In genomic region chr20:50115591-50116367, GRCh38 we compare ENCODE assay signal across 8 cellular contexts. TPM values are rescaled to one million over a fixed set of nuclear protein-coding genes. Genes with fewer than 3 reads are reported as not detected.
DNase-seq lines count a peak whose midpoint lies in the region; ATAC-seq and TF ChIP-seq lines count a peak whose summit lies in the region.

No MANE protein-coding gene starts in this region.

- no peaks in the 10 kb centered on the region for H3K36me3 ChIP-seq in CD4-positive, CD25-positive, alpha-beta regulatory T cell (ENCODE audit: control insufficient read depth, insufficient read depth, low read length)

- no peak for TF ChIP-seq POLR2A in lower leg skin (IDR thresholded peaks at IDR 0.05)

- H3K4me1 ChIP-seq in CD4-positive, CD25-positive, alpha-beta regulatory T cell (ENCODE audit: control insufficient read depth, insufficient read depth, low read length, poor library complexity, severe bottlenecking), result peaks cover 43% of the 10 kb centered on the region

- ATAC-seq in CD4-positive, CD25-positive, alpha-beta regulatory T cell (ENCODE audit: low read depth in 2 of 2), result peak; percentile 89 to 93
- ATAC-seq in GM19438 (IDR thresholded peaks at IDR 0.05; ENCODE audit: low read depth, unreplicated experiment) (peak; percentile 73), HG03571 (IDR thresholded peaks at IDR 0.05; ENCODE audit: unreplicated experiment) (peak; percentile 68)

- H3K4me3 Mint-ChIP-seq in CD4-positive, CD25-positive, alpha-beta regulatory T cell, result peak overlapping the region; percentile 83 to 98 (median 92)

- peak overlapping the region; percentile 99 for H3K4me3 ChIP-seq in CD4-positive, CD25-positive, alpha-beta regulatory T cell (ENCODE audit: low read depth, low read length)
- H3K4me3 ChIP-seq in dorsolateral prefrontal cortex, result peak overlapping the region; percentile 42 to 78 (median 65)
- H3K4me3 ChIP-seq in lower leg skin (ENCODE audit: low read depth, poor library complexity, severe bottlenecking), result peak overlapping the region; percentile 15

- TF ChIP-seq CTCF in dorsolateral prefrontal cortex (IDR thresholded peaks at IDR 0.05 in 54 of 56, conservative IDR thresholded peaks at IDR 0.05 in 2 of 56; ENCODE audit: low read depth in 1 of 56, partially characterized antibody in 56 of 56) (peak in 35 of 56 donors; percentile 7 to 62 (median 32)), lower leg skin (IDR thresholded peaks at IDR 0.05) (no peak)

- DNase-seq in CD4-positive, CD25-positive, alpha-beta regulatory T cell, result peak; percentile 88 to 94 (median 89)
- peak; percentile 94 for DNase-seq in NCI-H774 (lab: John Stamatoyannopoulos, UW)
- peak; percentile 91 to 93 for DNase-seq in activated CD4-positive, alpha-beta T cell treated with anti-CD3 and anti-CD28 coated beads, Interleukin-2, amount 50 U/mL, for 48 hours
- peak; percentile 97 to 99 (median 97) for DNase-seq in dorsolateral prefrontal cortex
- peak; percentile 97 to 99 for DNase-seq in lower leg skin (ENCODE audit: low spot score in 2 of 2)
- peak; percentile 84 to 90 for DNase-seq in stimulated activated CD4-positive, alpha-beta T cell treated with anti-CD3 and anti-CD28 coated beads, Interleukin-4, amount 100 ng/mL, for 4 hours

- no peaks in the 10 kb centered on the region for H3K9me3 ChIP-seq in CD4-positive, CD25-positive, alpha-beta regulatory T cell (ENCODE audit: control insufficient read depth in 2 of 2, low read length in 2 of 2)

- H3K4me1 Mint-ChIP-seq in CD4-positive, CD25-positive, alpha-beta regulatory T cell, result peaks cover 19 to 54% (median 47%) of the 10 kb centered on the region in 4 donors

- peak overlapping the region; percentile 68 for H3K27ac ChIP-seq in CD4-positive, CD25-positive, alpha-beta regulatory T cell (ENCODE audit: insufficient read depth, low read length, poor library complexity, severe bottlenecking)
- peak overlapping the region; percentile 5 to 98 (median 83) for H3K27ac ChIP-seq in dorsolateral prefrontal cortex

- H3K9me3 Mint-ChIP-seq in CD4-positive, CD25-positive, alpha-beta regulatory T cell, result no peaks in the 10 kb centered on the region

- intact Hi-C loops in dorsolateral prefrontal cortex (cut with DNase I), result loop anchor here (1.0 to 5.0 kb wide), 2 partner anchors 37 to 38 kb away; partner anchors contain the start of gene PEDS1 (in 2 of the 2)
- intact Hi-C loops in lower leg skin (cut with DNase I; ENCODE audit: low total_unique reads), result no loop called here

- H3K27me3 ChIP-seq in CD4-positive, CD25-positive, alpha-beta regulatory T cell (ENCODE audit: control insufficient read depth, insufficient read depth, low read length), result no peaks in the 10 kb centered on the region
- H3K27me3 ChIP-seq in dorsolateral prefrontal cortex, result no peaks in the 10 kb centered on the region

- H3K27me3 Mint-ChIP-seq in CD4-positive, CD25-positive, alpha-beta regulatory T cell, result no peaks in the 10 kb centered on the region

- 1% methylated on average over 24 of the region's 24 CpGs for WGBS in lower leg skin, 2 donors

- H3K36me3 Mint-ChIP-seq in CD4-positive, CD25-positive, alpha-beta regulatory T cell, result no peaks in the 10 kb centered on the region

- H3K27ac Mint-ChIP-seq in CD4-positive, CD25-positive, alpha-beta regulatory T cell, result peak overlapping the region; percentile 83 to 99 (median 96)

RNA-seq across cellular contexts. Expression of gene UBE2V1, which starts 2.8 kb away (rescaled TPM):
- total RNA-seq in CD4-positive, CD25-positive, alpha-beta regulatory T cell, result 124 TPM
- 100 to 1,000 TPM; 115 to 130 (median 127) TPM for polyA plus RNA-seq in CD4-positive, CD25-positive, alpha-beta regulatory T cell
- total RNA-seq in dorsolateral prefrontal cortex, result 100 to 1,000 TPM in 113 of 120 experiments, 10 to 100 TPM in 7; 81.1 to 180 (median 135) TPM
- total RNA-seq in lower leg skin, result 100 to 1,000 TPM in 1 of 4 donors, 10 to 100 TPM in 3; 50.8 to 105 (median 75.6) TPM

RNA-seq across cellular contexts. Expression of gene PEDS1, which starts 37.7 kb away (rescaled TPM):
- 26.4 TPM for total RNA-seq in CD4-positive, CD25-positive, alpha-beta regulatory T cell
- 10 to 100 TPM; 16.8 to 18.3 (median 17.8) TPM for polyA plus RNA-seq in CD4-positive, CD25-positive, alpha-beta regulatory T cell
- 10 to 100 TPM; 14.7 to 51.9 (median 24.0) TPM for total RNA-seq in dorsolateral prefrontal cortex
- total RNA-seq in lower leg skin, result 10 to 100 TPM; 47.3 to 69.3 (median 59.6) TPM

Comparison
In these comparisons a context has a peak if more than half of its experiments do, and no peak if none do; other contexts are left out.
1. Peak in every context shown above with its lines: DNase-seq, ATAC-seq, H3K4me3 ChIP-seq and H3K27ac ChIP-seq.
2. H3K4me3 ChIP-seq: peak in every context shown above with its lines; median percentile 99 in CD4-positive, CD25-positive, alpha-beta regulatory T cell; 65 in dorsolateral prefrontal cortex; 15 in lower leg skin.
3. CTCF ChIP-seq: peak in dorsolateral prefrontal cortex (35 of 56); none in lower leg skin (0 of 3).